In the genomic region with DNA sequence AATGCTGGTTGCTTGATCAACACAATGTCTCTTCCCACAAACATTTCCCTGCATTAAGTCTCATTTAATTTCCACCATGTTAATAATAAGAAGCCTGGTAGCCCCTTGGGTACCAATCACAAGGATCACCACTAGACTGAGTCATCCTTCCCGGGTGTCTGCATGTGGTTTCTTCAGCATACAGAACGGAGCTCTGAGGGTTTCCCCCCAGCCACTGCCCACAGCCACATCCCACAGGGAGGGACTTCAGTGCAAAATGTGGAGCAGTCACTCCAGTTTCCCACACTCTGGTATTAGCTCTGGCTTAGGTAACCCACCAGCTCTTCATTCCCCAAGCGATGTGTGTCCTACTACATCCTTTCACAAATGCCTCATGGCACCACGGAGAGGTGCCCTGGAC, we compare ENCODE assay signal across 11 cellular contexts. TPM values are rescaled to one million over a fixed set of nuclear protein-coding genes. Genes with fewer than 3 reads are reported as not detected.
DNase-seq lines count a peak whose midpoint lies in the region; ATAC-seq lines count a peak whose summit lies in the region.
"Had no signal": no experiment of that assay in that cellular context is flagged by ENCODE, and none has a peak within 500 bp of the region (broad histone marks: within the 10 kb centered on the region; RNA-seq: fewer than 3 reads in every experiment).

No MANE protein-coding gene starts in this region.

- peak; percentile 80 for ATAC-seq in activated CD4-positive, alpha-beta T cell treated with anti-CD3 and anti-CD28 coated beads for 36 hours
- peak; percentile 48 for ATAC-seq in HG03196 (IDR thresholded peaks at IDR 0.05; ENCODE audit: unreplicated experiment)
- ATAC-seq in activated naive CD4-positive, alpha-beta T cell treated with anti-CD3 and anti-CD28 coated beads, Interleukin-2, amount 50 U/mL, for 72 hours = peak; percentile 70 to 94
- ATAC-seq in natural killer cell treated with Interleukin-12 subunit alpha and Interleukin-12 subunit beta and Interleukin-15 and Interleukin-18, amount 100 ng/mL, for 72 hours = peak; percentile 95 to 96
- ATAC-seq: naive thymus-derived CD8-positive, alpha-beta T cell had no signal

- peaks cover 16% of the 10 kb centered on the region for H3K27me3 Mint-ChIP-seq in activated CD4-positive, alpha-beta T cell treated with anti-CD3 and anti-CD28 coated beads for 36 hours
- H3K27me3 Mint-ChIP-seq in natural killer cell treated with Interleukin-12 subunit alpha and Interleukin-12 subunit beta and Interleukin-15 and Interleukin-18, amount 100 ng/mL, for 72 hours = peaks cover 49 to 66% of the 10 kb centered on the region in 2 donors

- peaks cover 5% of the 10 kb centered on the region for H3K4me1 Mint-ChIP-seq in activated CD4-positive, alpha-beta T cell treated with anti-CD3 and anti-CD28 coated beads for 36 hours
- H3K4me1 Mint-ChIP-seq in natural killer cell treated with Interleukin-12 subunit alpha and Interleukin-12 subunit beta and Interleukin-15 and Interleukin-18, amount 100 ng/mL, for 72 hours (ENCODE audit: low read depth in 2 of 2) = peaks cover 34 to 35% of the 10 kb centered on the region in 2 donors

- H3K4me3 Mint-ChIP-seq in activated CD4-positive, alpha-beta T cell treated with anti-CD3 and anti-CD28 coated beads for 36 hours = no peak overlapping the region
- peak overlapping the region; percentile 55 for H3K4me3 Mint-ChIP-seq in natural killer cell treated with Interleukin-12 subunit alpha and Interleukin-12 subunit beta and Interleukin-15 and Interleukin-18, amount 100 ng/mL, for 72 hours
- H3K4me3 Mint-ChIP-seq: naive thymus-derived CD8-positive, alpha-beta T cell had no signal

- POLR2A ChIA-PET in activated CD4-positive, alpha-beta T cell treated with anti-CD3 and anti-CD28 coated beads for 36 hours (lab: Charles Lee) = no interaction called here

- peak; percentile 67 for DNase-seq in activated CD4-positive, alpha-beta T cell treated with anti-CD3 and anti-CD28 coated beads for 36 hours
- DNase-seq in activated CD4-positive, alpha-beta T cell treated with anti-CD3 and anti-CD28 coated beads, Interleukin-2, amount 50 U/mL, for 1 hour = no peak
- DNase-seq in activated naive CD4-positive, alpha-beta T cell treated with anti-CD3 and anti-CD28 coated beads, Interleukin-2, amount 50 U/mL, for 72 hours (ENCODE audit: low spot score in 2 of 2) = peak; percentile 14 to 61
- DNase-seq in natural killer cell treated with Interleukin-12 subunit alpha and Interleukin-12 subunit beta and Interleukin-15 and Interleukin-18, amount 100 ng/mL, for 72 hours (ENCODE audit: low spot score) = peak; percentile 88
- no peak for DNase-seq in HCEC 1CT
- no peak for DNase-seq in COLO829 (ENCODE audit: low spot score)
- no peak for DNase-seq in NCI-H146 (lab: John Stamatoyannopoulos, UW)
- DNase-seq: amygdala; naive thymus-derived CD8-positive, alpha-beta T cell; NCI-H1694 had no signal

- H3K9me3 Mint-ChIP-seq in activated CD4-positive, alpha-beta T cell treated with anti-CD3 and anti-CD28 coated beads for 36 hours (ENCODE audit: low read depth) = no peaks in the 10 kb centered on the region
- H3K9me3 Mint-ChIP-seq in activated naive CD4-positive, alpha-beta T cell treated with anti-CD3 and anti-CD28 coated beads, Interleukin-2, amount 50 U/mL, for 72 hours = no peaks in the 10 kb centered on the region
- no peaks in the 10 kb centered on the region for H3K9me3 Mint-ChIP-seq in natural killer cell treated with Interleukin-12 subunit alpha and Interleukin-12 subunit beta and Interleukin-15 and Interleukin-18, amount 100 ng/mL, for 72 hours
- H3K9me3 Mint-ChIP-seq: naive thymus-derived CD8-positive, alpha-beta T cell had no signal

- H3K27ac Mint-ChIP-seq in activated CD4-positive, alpha-beta T cell treated with anti-CD3 and anti-CD28 coated beads for 36 hours = no peak overlapping the region
- H3K27ac Mint-ChIP-seq in activated naive CD4-positive, alpha-beta T cell treated with anti-CD3 and anti-CD28 coated beads, Interleukin-2, amount 50 U/mL, for 72 hours = no peak overlapping the region
- peak overlapping the region in 1 of 2 donors; percentile 10 for H3K27ac Mint-ChIP-seq in natural killer cell treated with Interleukin-12 subunit alpha and Interleukin-12 subunit beta and Interleukin-15 and Interleukin-18, amount 100 ng/mL, for 72 hours

- intact Hi-C loops in activated CD4-positive, alpha-beta T cell treated with anti-CD3 and anti-CD28 coated beads for 36 hours (cut with DNase I, micrococcal nuclease) = no loop called here

- H3K36me3 Mint-ChIP-seq in activated CD4-positive, alpha-beta T cell treated with anti-CD3 and anti-CD28 coated beads for 36 hours (ENCODE audit: low read depth) = no peaks in the 10 kb centered on the region
- H3K36me3 Mint-ChIP-seq in activated naive CD4-positive, alpha-beta T cell treated with anti-CD3 and anti-CD28 coated beads, Interleukin-2, amount 50 U/mL, for 72 hours = no peaks in the 10 kb centered on the region
- no peaks in the 10 kb centered on the region for H3K36me3 Mint-ChIP-seq in natural killer cell treated with Interleukin-12 subunit alpha and Interleukin-12 subunit beta and Interleukin-15 and Interleukin-18, amount 100 ng/mL, for 72 hours
- H3K36me3 Mint-ChIP-seq: naive thymus-derived CD8-positive, alpha-beta T cell had no signal

- CTCF ChIA-PET in activated CD4-positive, alpha-beta T cell treated with anti-CD3 and anti-CD28 coated beads for 36 hours (lab: Charles Lee) = interaction anchor here (0.6 to 1.1 kb wide), 2 partner anchors 17 to 317 kb away, joined by 3 read pairs; no protein-coding TSS in a partner anchor

RNA-seq across cellular contexts. Expression of a gene that starts 42.7 kb away (rescaled TPM):
- 10 to 100 TPM; 29.3 to 44.0 TPM for total RNA-seq in activated CD4-positive, alpha-beta T cell treated with anti-CD3 and anti-CD28 coated beads for 36 hours
- total RNA-seq in activated naive CD4-positive, alpha-beta T cell treated with anti-CD3 and anti-CD28 coated beads, Interleukin-2, amount 50 U/mL, for 72 hours = 10 to 100 TPM; 47.0 to 51.8 TPM
- total RNA-seq in natural killer cell treated with Interleukin-12 subunit alpha and Interleukin-12 subunit beta and Interleukin-15 and Interleukin-18, amount 100 ng/mL, for 72 hours = 10 to 100 TPM; 32.8 to 60.7 TPM

Comparison
In these comparisons a context has a peak if more than half of its experiments do, and no peak if none do; other contexts are left out.
1. DNase-seq: peak in activated CD4-positive, alpha-beta T cell treated with anti-CD3 and anti-CD28 coated beads for 36 hours (single experiment), activated naive CD4-positive, alpha-beta T cell treated with anti-CD3 and anti-CD28 coated beads, Interleukin-2, amount 50 U/mL, for 72 hours (2 of 2) and natural killer cell treated with Interleukin-12 subunit alpha and Interleukin-12 subunit beta and Interleukin-15 and Interleukin-18, amount 100 ng/mL, for 72 hours (single experiment); none in activated CD4-positive, alpha-beta T cell treated with anti-CD3 and anti-CD28 coated beads, Interleukin-2, amount 50 U/mL, for 1 hour (single experiment), HCEC 1CT (single experiment), COLO829 (single experiment) and NCI-H146 (single experiment).
2. Peak in every context shown above with its lines, with median percentiles within 50 percentile points of each other: ATAC-seq.